ENCODE assay signal across 1 cellular context in the genomic region with DNA sequence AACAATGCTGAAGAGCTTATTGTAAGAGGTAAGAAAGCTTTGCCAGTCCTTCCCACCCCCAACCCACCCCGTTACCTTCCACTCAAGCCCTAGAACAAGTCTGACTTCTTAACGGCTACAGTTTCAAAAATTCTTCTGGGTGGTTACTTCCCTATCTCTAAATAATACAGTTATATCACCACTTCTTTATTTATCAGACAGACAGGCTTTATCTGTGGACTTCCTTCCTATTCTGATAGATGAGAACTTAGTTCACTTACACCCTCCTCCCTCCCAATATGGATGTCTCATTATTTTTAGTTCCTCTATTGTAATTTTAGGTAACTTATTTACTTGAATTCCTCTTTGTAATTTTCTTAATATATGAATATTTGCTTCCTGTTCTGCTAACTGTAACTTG.
TF ChIP-seq lines count a peak whose summit lies in the region.

No MANE protein-coding gene starts in this region.

TF ChIP-seq in HepG2, 621 proteins besides CTCF, POLR2A, EP300 and RAD21 (continued from another document):
- TF ChIP-seq, protein P1, sequence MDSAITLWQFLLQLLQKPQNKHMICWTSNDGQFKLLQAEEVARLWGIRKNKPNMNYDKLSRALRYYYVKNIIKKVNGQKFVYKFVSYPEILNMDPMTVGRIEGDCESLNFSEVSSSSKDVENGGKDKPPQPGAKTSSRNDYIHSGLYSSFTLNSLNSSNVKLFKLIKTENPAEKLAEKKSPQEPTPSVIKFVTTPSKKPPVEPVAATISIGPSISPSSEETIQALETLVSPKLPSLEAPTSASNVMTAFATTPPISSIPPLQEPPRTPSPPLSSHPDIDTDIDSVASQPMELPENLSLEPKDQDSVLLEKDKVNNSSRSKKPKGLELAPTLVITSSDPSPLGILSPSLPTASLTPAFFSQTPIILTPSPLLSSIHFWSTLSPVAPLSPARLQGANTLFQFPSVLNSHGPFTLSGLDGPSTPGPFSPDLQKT (CRISPR knock-in tag; IDR thresholded peaks at IDR 0.05; ENCODE audit: borderline replicate concordance): no peak
- TF ChIP-seq TFAP4 (IDR thresholded peaks at IDR 0.05; ENCODE audit: borderline replicate concordance, low read depth) (no peak), ZNF317 (CRISPR knock-in tag; IDR thresholded peaks at IDR 0.05) (no peak), GATAD2A (CRISPR knock-in tag; IDR thresholded peaks at IDR 0.05) (no peak), ZNF597 (CRISPR knock-in tag; IDR thresholded peaks at IDR 0.05) (no peak), HNRNPK (IDR thresholded peaks at IDR 0.05; ENCODE audit: low read depth, low read length, poor library complexity, severe bottlenecking) (no peak), ZBTB7B (CRISPR knock-in tag; IDR thresholded peaks at IDR 0.05) (no peak), CSRNP2 (CRISPR knock-in tag; conservative IDR thresholded peaks at IDR 0.05; ENCODE audit: low read depth) (no peak), POLR2G (IDR thresholded peaks at IDR 0.05; ENCODE audit: low read depth, low read length) (no peak), ZNF619 (CRISPR knock-in tag; IDR thresholded peaks at IDR 0.05) (no peak), ZNF235 (CRISPR knock-in tag; IDR thresholded peaks at IDR 0.05; ENCODE audit: borderline replicate concordance) (no peak)
